8 cellular contexts compared by ENCODE assay signal in genomic region chr12:82326905-82327503, GRCh38. TPM values are rescaled to one million over a fixed set of nuclear protein-coding genes. Genes with fewer than 3 reads are reported as not detected.
DNase-seq lines count a peak whose midpoint lies in the region; ATAC-seq and TF ChIP-seq lines count a peak whose summit lies in the region.

No MANE protein-coding gene starts in this region.

- H4K20me1 ChIP-seq in KMS-11 (ENCODE audit: insufficient read depth): no peaks in the 10 kb centered on the region; the same call in 1 of the 2 replicates

- WGBS in right cardiac atrium: 8% methylated on average over 1 of the region's 1 CpG
- WGBS in gastroesophageal sphincter (ENCODE audit: low coverage in 1 of 2), 2 donors: 10 to 15% methylated on average over 1 of the region's 1 CpG
- 9 to 16% methylated on average over 1 of the region's 1 CpG for WGBS in lower leg skin, 2 donors

- DNase-seq in right atrium auricular region (ENCODE audit: low spot score) (no peak), right cardiac atrium (no peak), SHP77 treated with DMSO at 0.1 percent for 48 hours (lab: John Stamatoyannopoulos, UW) (peak; percentile 20), mesenteric fat pad (ENCODE audit: low spot score) (no peak), lower leg skin (ENCODE audit: low spot score in 2 of 2) (no peak)

- H3K4me3 ChIP-seq in right atrium auricular region (no peak overlapping the region), right cardiac atrium (ENCODE audit: low read length) (no peak overlapping the region), KMS-11 (IDR thresholded peaks at IDR 0.05; ENCODE audit: insufficient read depth, low read depth, low read length) (no peak overlapping the region), gastroesophageal sphincter (no peak overlapping the region), lower leg skin (ENCODE audit: low read depth, poor library complexity, severe bottlenecking) (no peak overlapping the region)

- H3K9ac ChIP-seq in KMS-11: no peak overlapping the region

- H3K79me2 ChIP-seq in KMS-11 (ENCODE audit: insufficient read depth, low read depth): no peaks in the 10 kb centered on the region

- H2AFZ ChIP-seq in KMS-11 (ENCODE audit: low read depth): no peak overlapping the region

- no peak for ATAC-seq in right cardiac atrium
- no peak for ATAC-seq in gastroesophageal sphincter
- no peak for ATAC-seq in HG02610 (IDR thresholded peaks at IDR 0.05; ENCODE audit: unreplicated experiment)

- TF ChIP-seq CTCF in right atrium auricular region (IDR thresholded peaks at IDR 0.05): peak; percentile 29 to 61
- TF ChIP-seq CTCF in KMS-11 (conservative IDR thresholded peaks at IDR 0.05; ENCODE audit: low read depth, low read length): peak; percentile 83
- TF ChIP-seq CTCF in gastroesophageal sphincter (IDR thresholded peaks at IDR 0.05): peak; percentile 24 to 50 (median 36)
- no peak for TF ChIP-seq CTCF in lower leg skin (IDR thresholded peaks at IDR 0.05)

- H3K4me1 ChIP-seq in right atrium auricular region (no peaks in the 10 kb centered on the region), right cardiac atrium (ENCODE audit: control insufficient read depth, insufficient read depth, low read length) (no peaks in the 10 kb centered on the region), KMS-11 (ENCODE audit: low read depth, poor library complexity, severe bottlenecking) (peaks cover 8% of the 10 kb centered on the region), gastroesophageal sphincter (no peaks in the 10 kb centered on the region)

- intact Hi-C loops in right cardiac atrium (cut with DNase I): loop anchor here (5.0 to 10.0 kb wide), 2 partner anchors 682 to 685 kb away; no protein-coding TSS in a partner anchor
- intact Hi-C loops in lower leg skin (cut with DNase I; ENCODE audit: low total_unique reads): loop anchor here (10.0 kb wide), 1 partner anchor 672 kb away; no protein-coding TSS in a partner anchor

- no peaks in the 10 kb centered on the region for H3K9me3 ChIP-seq in right atrium auricular region
- H3K9me3 ChIP-seq in right cardiac atrium (ENCODE audit: control insufficient read depth, low read length): no peaks in the 10 kb centered on the region
- no peaks in the 10 kb centered on the region for H3K9me3 ChIP-seq in gastroesophageal sphincter

- H3K4me2 ChIP-seq in KMS-11: no peak overlapping the region

- no peak for TF ChIP-seq EP300 in gastroesophageal sphincter (IDR thresholded peaks at IDR 0.05)

- H3K27me3 ChIP-seq in right atrium auricular region: no peaks in the 10 kb centered on the region
- no peaks in the 10 kb centered on the region for H3K27me3 ChIP-seq in right cardiac atrium (ENCODE audit: control insufficient read depth, insufficient read depth)
- H3K27me3 ChIP-seq in KMS-11 (ENCODE audit: insufficient read depth, low read depth): no peaks in the 10 kb centered on the region
- H3K27me3 ChIP-seq in gastroesophageal sphincter: no peaks in the 10 kb centered on the region

- H3K36me3 ChIP-seq in right atrium auricular region: no peaks in the 10 kb centered on the region
- H3K36me3 ChIP-seq in KMS-11 (ENCODE audit: insufficient read depth): no peaks in the 10 kb centered on the region
- H3K36me3 ChIP-seq in gastroesophageal sphincter: no peaks in the 10 kb centered on the region

- H3K27ac ChIP-seq in right atrium auricular region: no peak overlapping the region
- H3K27ac ChIP-seq in right cardiac atrium (ENCODE audit: low read length): no peak overlapping the region
- H3K27ac ChIP-seq in KMS-11: no peak overlapping the region
- no peak overlapping the region for H3K27ac ChIP-seq in gastroesophageal sphincter

- TF ChIP-seq POLR2A in gastroesophageal sphincter (IDR thresholded peaks at IDR 0.05) (no peak), lower leg skin (IDR thresholded peaks at IDR 0.05) (no peak)

RNA-seq across cellular contexts. Expression of gene CCDC59, which starts 31.2 kb away (rescaled TPM):
- total RNA-seq in right atrium auricular region: 10 to 100 TPM; 36.6 to 41.8 TPM
- 10 to 100 TPM; 24.2 to 34.1 (median 29.8) TPM for total RNA-seq in right cardiac atrium
- 45.1 TPM for polyA plus RNA-seq in right cardiac atrium
- total RNA-seq in gastroesophageal sphincter: 10 to 100 TPM; 51.2 to 66.6 (median 56.1) TPM
- 39.0 TPM for total RNA-seq in mesenteric fat pad
- 10 to 100 TPM; 45.2 to 97.7 (median 66.1) TPM for total RNA-seq in lower leg skin

RNA-seq across cellular contexts. Expression of gene METTL25, which starts 31.3 kb away (rescaled TPM):
- total RNA-seq in right atrium auricular region (10 to 100 TPM; 16.3 to 20.6 TPM), right cardiac atrium (10 to 100 TPM; 12.2 to 20.5 (median 19.7) TPM), gastroesophageal sphincter (10 to 100 TPM; 13.7 to 32.3 (median 24.7) TPM), mesenteric fat pad (9.4 TPM), lower leg skin (10 to 100 TPM in 3 of 4 donors, 1 to 10 TPM in 1; 6.7 to 15.2 (median 13.5) TPM)
- 4.1 TPM for polyA plus RNA-seq in right cardiac atrium

Comparison
In these comparisons a context has a peak if more than half of its experiments do, and no peak if none do; other contexts are left out.
1. CTCF ChIP-seq: peak in right atrium auricular region (2 of 2), KMS-11 (single experiment) and gastroesophageal sphincter (4 of 4); none in lower leg skin (0 of 3).